Comparison of ENCODE assay signal across 12 cellular contexts in genomic region chr13:22801402-22802003, GRCh38.
A peak's percentile ranks its signal among the peaks of the same experiment; 100 is the strongest.
DNase-seq lines count a peak whose midpoint lies in the region; ATAC-seq and TF ChIP-seq lines count a peak whose summit lies in the region.
"Had no signal": no experiment of that assay in that cellular context is flagged by ENCODE, and none has a peak within 500 bp of the region (broad histone marks: within the 10 kb centered on the region; RNA-seq: fewer than 3 reads in every experiment).

No MANE protein-coding gene starts in this region.

- H3K9me2 ChIP-seq in DOHH2 (replicated peaks; ENCODE audit: control insufficient read depth, low read length) = no peaks in the 10 kb centered on the region

- H3K4me3 ChIP-seq in DOHH2 (ENCODE audit: low read length) (no peak overlapping the region), cardiac fibroblast (replicated peaks in 1 of 2; ENCODE audit: low read depth in 2 of 2, low read length in 2 of 2) (no peak overlapping the region)

- no peak overlapping the region for H3K4me3 Mint-ChIP-seq in nephron
- no peak overlapping the region for H3K4me3 Mint-ChIP-seq in activated T-cell treated with anti-CD3 and anti-CD28 coated beads, Interleukin-2, amount 50 U/mL, for 4 hours

- H3K27me3 ChIP-seq in DOHH2 (ENCODE audit: control insufficient read depth, low read length) = no peaks in the 10 kb centered on the region

- H3K4me1 ChIP-seq in DOHH2 (ENCODE audit: control insufficient read depth, low read length) = no peaks in the 10 kb centered on the region

- no peaks in the 10 kb centered on the region for H3K9me3 ChIP-seq in DOHH2 (ENCODE audit: control insufficient read depth, insufficient read depth, low read length)

- H3K9me3 Mint-ChIP-seq in nephron = peaks cover 7% of the 10 kb centered on the region
- no peaks in the 10 kb centered on the region for H3K9me3 Mint-ChIP-seq in activated T-cell treated with anti-CD3 and anti-CD28 coated beads, Interleukin-2, amount 50 U/mL, for 4 hours

- no peaks in the 10 kb centered on the region for H3F3A ChIP-seq in DOHH2 (ENCODE audit: control insufficient read depth, insufficient read depth)

- H4K20me1 ChIP-seq in DOHH2 (ENCODE audit: control insufficient read depth, insufficient read depth, low read depth, low read length) = no peaks in the 10 kb centered on the region

- no peaks in the 10 kb centered on the region for H3K36me3 Mint-ChIP-seq in nephron (ENCODE audit: low read depth)
- H3K36me3 Mint-ChIP-seq in activated T-cell treated with anti-CD3 and anti-CD28 coated beads, Interleukin-2, amount 50 U/mL, for 4 hours (ENCODE audit: insufficient read depth) = no peaks in the 10 kb centered on the region

- no peaks in the 10 kb centered on the region for H3K79me2 ChIP-seq in DOHH2 (ENCODE audit: control insufficient read depth, low read length)

- TF ChIP-seq CTCF in DOHH2 (IDR thresholded peaks at IDR 0.05; ENCODE audit: low read depth, low read length, poor library complexity, severe bottlenecking) (peak; percentile 16), cardiac fibroblast (IDR thresholded peaks at IDR 0.05; ENCODE audit: low read depth, low read length) (no peak), nephron (IDR thresholded peaks at IDR 0.05; ENCODE audit: unreplicated experiment in 3 of 3) (peak; percentile 52 to 69 (median 61))

- no peaks in the 10 kb centered on the region for H3K4me1 Mint-ChIP-seq in nephron
- H3K4me1 Mint-ChIP-seq in activated T-cell treated with anti-CD3 and anti-CD28 coated beads, Interleukin-2, amount 50 U/mL, for 4 hours (ENCODE audit: low read depth) = no peaks in the 10 kb centered on the region

- H3K27me3 Mint-ChIP-seq in nephron (ENCODE audit: low read depth) = no peaks in the 10 kb centered on the region
- H3K27me3 Mint-ChIP-seq in activated T-cell treated with anti-CD3 and anti-CD28 coated beads, Interleukin-2, amount 50 U/mL, for 4 hours (ENCODE audit: low read depth) = peaks cover 8% of the 10 kb centered on the region

- no peak overlapping the region for H3K4me2 ChIP-seq in DOHH2 (ENCODE audit: low read length)

- peak; percentile 36 for DNase-seq in NCI-H1092 (lab: John Stamatoyannopoulos, UW)
- DNase-seq in cardiac fibroblast (ENCODE audit: low read depth in 2 of 2) = peak; percentile 10 to 15
- no peak for DNase-seq in COLO668 (lab: John Stamatoyannopoulos, UW; ENCODE audit: unreplicated experiment)
- DNase-seq in activated T-cell treated with anti-CD3 and anti-CD28 coated beads, Interleukin-2, amount 50 U/mL, for 4 hours = no peak
- DNase-seq in 8988T = no peak
- DNase-seq: activated CD8-positive, alpha-beta memory T cell treated with anti-CD3 and anti-CD28 coated beads, Interleukin-2, amount 50 U/mL, for 4 hours; erythroblast; NCI-H2029 treated with DMSO at 0.1 percent for 48 hours; stimulated activated naive CD4-positive, alpha-beta T cell had no signal

- ATAC-seq in activated T-cell treated with anti-CD3 and anti-CD28 coated beads, Interleukin-2, amount 50 U/mL, for 4 hours = no peak
- no peak for ATAC-seq in HG02588 (IDR thresholded peaks at IDR 0.05; ENCODE audit: unreplicated experiment)

- H3K27ac Mint-ChIP-seq in nephron = no peak overlapping the region

- H3K27ac ChIP-seq in DOHH2 (ENCODE audit: low read depth, low read length) = no peak overlapping the region

- no peaks in the 10 kb centered on the region for H3K36me3 ChIP-seq in DOHH2 (ENCODE audit: control insufficient read depth, low read length)

Comparison
In these comparisons a context has a peak if more than half of its experiments do, and no peak if none do; other contexts are left out.
1. DNase-seq: peak in NCI-H1092 (single experiment) and cardiac fibroblast (2 of 2); none in COLO668 (single experiment), activated T-cell treated with anti-CD3 and anti-CD28 coated beads, Interleukin-2, amount 50 U/mL, for 4 hours (single experiment) and 8988T (single experiment).